1 cellular context compared by ENCODE assay signal in genomic region chr1:193105821-193106177, GRCh38.
TF ChIP-seq lines count a peak whose summit lies in the region.

No MANE protein-coding gene starts in this region.

TF ChIP-seq in SK-N-SH, 30 proteins besides CTCF, POLR2A, EP300 and RAD21 (continued from another document):
- TF ChIP-seq POLR2AphosphoS5 (IDR thresholded peaks at IDR 0.05; ENCODE audit: low read depth, low read length) = no peak
- no peak for TF ChIP-seq EZH2phosphoT487 (IDR thresholded peaks at IDR 0.05; ENCODE audit: borderline replicate concordance, low read depth)
- no peak for TF ChIP-seq YY1 (IDR thresholded peaks at IDR 0.05; ENCODE audit: low read depth)
- no peak for TF ChIP-seq MAX (IDR thresholded peaks at IDR 0.05; ENCODE audit: low read depth)
- no peak for TF ChIP-seq SIN3A (IDR thresholded peaks at IDR 0.05; ENCODE audit: borderline replicate concordance, low read depth, low read length)
- no peak for TF ChIP-seq GATA2 (CRISPR knock-in tag; IDR thresholded peaks at IDR 0.05)
- TF ChIP-seq FOSL2 (IDR thresholded peaks at IDR 0.05; ENCODE audit: borderline replicate concordance, low read depth) = no peak
- no peak for TF ChIP-seq ELF1 (IDR thresholded peaks at IDR 0.05)
- TF ChIP-seq FOXM1 (IDR thresholded peaks at IDR 0.05; ENCODE audit: low read depth) = no peak
- no peak for TF ChIP-seq MXI1 (IDR thresholded peaks at IDR 0.05; ENCODE audit: low read depth, low read length)
- TF ChIP-seq ZBTB33 (IDR thresholded peaks at IDR 0.05; ENCODE audit: borderline replicate concordance, low read depth) = no peak
